ENCODE assay signal across 9 cellular contexts in the genomic region with DNA sequence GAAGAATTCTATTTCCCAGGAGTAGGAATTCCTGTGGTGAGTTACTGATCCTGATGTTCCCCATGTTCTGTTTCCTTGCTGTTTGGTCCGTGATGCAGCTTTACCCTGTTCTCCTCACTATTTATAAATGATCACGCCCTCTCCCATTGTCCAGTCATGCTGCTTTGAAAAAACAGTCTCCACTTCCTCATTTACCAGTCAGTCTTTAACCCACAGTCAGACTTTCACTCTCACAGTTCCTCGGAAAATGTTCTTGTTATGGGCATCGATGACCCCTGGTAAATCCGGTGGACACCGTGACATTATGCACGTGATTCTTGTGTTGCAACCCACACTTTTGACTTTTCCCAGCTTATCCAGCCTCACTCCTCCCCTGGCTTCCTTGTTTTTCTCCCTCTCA. TPM values are rescaled to one million over a fixed set of nuclear protein-coding genes. Genes with fewer than 3 reads are reported as not detected.
DNase-seq lines count a peak whose midpoint lies in the region; ATAC-seq and TF ChIP-seq lines count a peak whose summit lies in the region.
"Had no signal": no experiment of that assay in that cellular context is flagged by ENCODE, and none has a peak within 500 bp of the region (broad histone marks: within the 10 kb centered on the region; RNA-seq: fewer than 3 reads in every experiment).

No MANE protein-coding gene starts in this region.

- WGBS in suprapubic skin, result 59% methylated on average over 7 of the region's 7 CpGs

- TF ChIP-seq POLR2A in suprapubic skin (IDR thresholded peaks at IDR 0.05), result no peak

- no peak for TF ChIP-seq EP300 in suprapubic skin (IDR thresholded peaks at IDR 0.05)

- H3K36me3 ChIP-seq in left lung, result no peaks in the 10 kb centered on the region
- no peaks in the 10 kb centered on the region for H3K36me3 ChIP-seq in suprapubic skin

- H3K4me3 ChIP-seq in left lung, result no peak overlapping the region
- no peak overlapping the region for H3K4me3 ChIP-seq in suprapubic skin

- intact Hi-C loops in left lung (cut with DNase I), result no loop called here

- H3K4me1 ChIP-seq in left lung (peaks cover 0 to 23% of the 10 kb centered on the region in 2 donors), suprapubic skin (peaks cover 8% of the 10 kb centered on the region)

- H3K27me3 ChIP-seq in left lung (no peaks in the 10 kb centered on the region), suprapubic skin (no peaks in the 10 kb centered on the region)

- peak overlapping the region in 1 of 2 donors; percentile 34 for H3K27ac ChIP-seq in left lung
- no peak overlapping the region for H3K27ac ChIP-seq in suprapubic skin

- H3K9me3 ChIP-seq in left lung (no peaks in the 10 kb centered on the region), suprapubic skin (no peaks in the 10 kb centered on the region)

- ATAC-seq in GM18520 (IDR thresholded peaks at IDR 0.05; ENCODE audit: unreplicated experiment), result peak; percentile 88
- ATAC-seq in HG02678 (IDR thresholded peaks at IDR 0.05; ENCODE audit: unreplicated experiment), result peak; percentile 97
- peak; percentile 83 for ATAC-seq in left lung

- no peak for TF ChIP-seq CTCF in left lung (IDR thresholded peaks at IDR 0.05)
- TF ChIP-seq CTCF in suprapubic skin (IDR thresholded peaks at IDR 0.05), result no peak

- peak; percentile 53 for DNase-seq in NOMO-1 treated with dmso at 0.1 percent for 144 hours (lab: John Stamatoyannopoulos, UW; ENCODE audit: unreplicated experiment)
- DNase-seq in left lung, result peak in 1 of 2 donors; percentile 46
- no peak for DNase-seq in NCI-H2196 treated with DMSO at 0.1 percent for 48 hours (lab: John Stamatoyannopoulos, UW; ENCODE audit: unreplicated experiment)
- DNase-seq in suprapubic skin (ENCODE audit: low spot score in 2 of 2), result no peak
- no peak for DNase-seq in activated gamma-delta T cell treated with Interleukin-2 at 50 U/mL for 16 hours
- DNase-seq in activated naive CD4-positive, alpha-beta T cell (lab: John Stamatoyannopoulos, UW), result no peak

RNA-seq across cellular contexts. Expression of a gene that starts 14.4 kb away (rescaled TPM):
- total RNA-seq in left lung (10 to 100 TPM; 13.4 to 13.5 TPM), suprapubic skin (1 to 10 TPM; 3.1 to 4.9 (median 3.8) TPM)
- total RNA-seq: neural crest cell had no signal
